ENCODE assay signal across 8 cellular contexts in the genomic region with DNA sequence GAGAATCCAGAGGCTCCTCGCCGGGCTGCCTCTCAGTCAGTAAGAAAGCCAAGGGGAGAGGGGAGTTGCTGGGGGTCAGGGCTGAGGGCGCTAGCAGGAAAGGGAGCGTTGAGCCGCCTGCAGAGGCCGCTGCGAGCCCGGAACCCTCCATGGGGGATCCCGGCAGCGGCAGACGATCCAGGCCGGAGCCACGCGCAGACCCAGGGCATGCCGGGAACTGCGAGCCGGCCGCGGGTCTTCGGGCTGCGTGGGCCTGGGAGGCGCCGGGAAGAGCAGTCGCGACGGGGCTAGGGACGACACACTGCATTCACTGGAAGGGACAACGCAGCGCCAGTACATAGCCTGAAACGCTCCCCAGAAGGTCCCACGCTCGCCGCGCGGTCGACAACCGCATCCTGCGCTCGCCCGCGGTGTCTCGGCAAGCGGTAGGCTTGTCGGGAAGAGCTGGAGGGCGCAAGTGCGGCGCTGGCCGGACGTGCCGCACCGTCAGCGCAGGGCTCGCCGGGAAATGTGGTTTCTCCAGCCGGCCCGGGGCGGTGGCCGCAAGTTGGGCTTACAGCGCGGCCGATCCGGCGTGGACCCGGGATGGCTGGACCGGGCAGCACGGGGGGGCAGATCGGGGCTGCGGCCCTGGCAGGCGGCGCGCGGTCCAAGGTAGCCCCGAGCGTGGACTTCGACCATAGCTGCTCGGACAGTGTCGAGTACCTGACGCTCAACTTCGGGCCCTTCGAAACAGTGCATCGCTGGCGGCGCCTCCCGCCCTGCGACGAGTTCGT. TPM values are rescaled to one million over a fixed set of nuclear protein-coding genes. Genes with fewer than 3 reads are reported as not detected.
DNase-seq lines count a peak whose midpoint lies in the region; ATAC-seq and TF ChIP-seq lines count a peak whose summit lies in the region.

A gene (plus strand): TSS at position 511 of the 776 bp plus-strand sequence. CDS start 75 bp downstream, at position 586.

- dilution Hi-C loops in mammary epithelial cell (cut with HindIII; ENCODE audit: low sequenced_read_pairs), result no loop called here

- ATAC-seq in HG02884 (IDR thresholded peaks at IDR 0.05; ENCODE audit: unreplicated experiment), result peak; percentile 70

- peak; percentile 68 for TF ChIP-seq CTCF in WI38 (IDR thresholded peaks at IDR 0.05; ENCODE audit: low read depth, low read length)
- peak; percentile 32 to 59 for TF ChIP-seq CTCF in mammary epithelial cell (conservative IDR thresholded peaks at IDR 0.05 in 1 of 2, IDR thresholded peaks at IDR 0.05 in 1 of 2; ENCODE audit: extremely low read depth in 1 of 2, insufficient read depth in 1 of 2, low read depth in 1 of 2, low read length in 2 of 2)
- peak; percentile 35 for TF ChIP-seq CTCF in smooth muscle cell (IDR thresholded peaks at IDR 0.05; ENCODE audit: borderline replicate concordance, insufficient read depth, poor library complexity, severe bottlenecking)

- H2AFZ ChIP-seq in mammary epithelial cell (ENCODE audit: low read depth, low read length), result peak within 1 kb of the TSS; percentile 98
- H2AFZ ChIP-seq in smooth muscle cell (ENCODE audit: low read depth), result peak within 1 kb of the TSS; percentile 86

- H4K20me1 ChIP-seq in mammary epithelial cell (ENCODE audit: insufficient read depth, low read length), result no peaks in the 10 kb centered on the region
- no peaks in the 10 kb centered on the region for H4K20me1 ChIP-seq in smooth muscle cell (ENCODE audit: low read depth)

- H3K4me2 ChIP-seq in mammary epithelial cell (ENCODE audit: insufficient read depth, low read depth, low read length) (peak within 1 kb of the TSS; percentile 93), smooth muscle cell (peak within 1 kb of the TSS; percentile 98)

- intact Hi-C loops in mammary epithelial cell (cut with micrococcal nuclease), result loop anchor here (1.0 to 2.0 kb wide), 4 partner anchors 19 to 178 kb away; a partner anchor contains a TSS

- peaks cover 4% of the 10 kb centered on the region for H3K9me3 ChIP-seq in mammary epithelial cell (replicated peaks; ENCODE audit: insufficient read depth, low read length)
- no peaks in the 10 kb centered on the region for H3K9me3 ChIP-seq in smooth muscle cell (replicated peaks; ENCODE audit: low read depth)

- CTCF ChIA-PET in mammary epithelial cell (lab: Charles Lee; ENCODE audit: low non-redundant PET), result no interaction called here

- H3K27ac ChIP-seq in mammary epithelial cell (ENCODE audit: insufficient read depth, low read depth, low read length) (peak within 1 kb of the TSS; percentile 78), smooth muscle cell (ENCODE audit: low read depth) (peak within 1 kb of the TSS; percentile 57)

- 1% methylated on average over 20 of the region's 87 CpGs for WGBS in mammary epithelial cell (ENCODE audit: low coverage, missing lambda C conversion rate)
- WGBS in smooth muscle cell (ENCODE audit: low lambda C conversion rate), result under 1% methylated on average over 82 of the region's 87 CpGs

- H3K9ac ChIP-seq in mammary epithelial cell (ENCODE audit: insufficient read depth, low read length) (peak within 1 kb of the TSS; percentile 79), smooth muscle cell (ENCODE audit: low read depth) (peak within 1 kb of the TSS; percentile 70)

- no TSS peak for BruUV-seq in mammary epithelial cell (replicated peaks; lab: Mats Ljungman, UMichigan)

- H3K27me3 ChIP-seq in mammary epithelial cell (ENCODE audit: insufficient read depth, low read length) (no peaks in the 10 kb centered on the region), smooth muscle cell (ENCODE audit: low read depth) (no peaks in the 10 kb centered on the region)

- H3K4me3 ChIP-seq in WI38 (ENCODE audit: low read depth, low read length), result peak within 1 kb of the TSS; percentile 86
- peak within 1 kb of the TSS; percentile 63 to 94 (median 83) for H3K4me3 ChIP-seq in mammary epithelial cell (replicated peaks in 1 of 3; ENCODE audit: insufficient read depth in 1 of 3, low read depth in 2 of 3, low read length in 3 of 3)
- H3K4me3 ChIP-seq in smooth muscle cell, result peak within 1 kb of the TSS; percentile 90

- H3F3A ChIP-seq in smooth muscle cell (ENCODE audit: low read depth), result no peaks in the 10 kb centered on the region

- H3K36me3 ChIP-seq in mammary epithelial cell (ENCODE audit: insufficient read depth, low read length) (peaks cover 2% of the 10 kb centered on the region), smooth muscle cell (ENCODE audit: low read depth) (no peaks in the 10 kb centered on the region)

- H3K79me2 ChIP-seq in mammary epithelial cell (ENCODE audit: insufficient read depth, low read length) (peaks cover 38% of the 10 kb centered on the region), smooth muscle cell (ENCODE audit: low read depth) (peaks cover 18% of the 10 kb centered on the region)

- in situ Hi-C loops in mammary epithelial cell (cut with MboI; ENCODE audit: low sequenced_read_pairs in 2 of 2), result no loop called here

- H3K4me1 ChIP-seq in mammary epithelial cell (ENCODE audit: insufficient read depth, low read length) (peaks cover 33% of the 10 kb centered on the region), smooth muscle cell (ENCODE audit: low read depth) (peaks cover 19% of the 10 kb centered on the region)

- DNase-seq in SIG-M5 treated with dmso at 0.1 percent for 504 hours (lab: John Stamatoyannopoulos, UW; ENCODE audit: unreplicated experiment), result peak; percentile 76
- DNase-seq in SIG-M5 (lab: John Stamatoyannopoulos, UW), result no peak
- DNase-seq in NCI-H2029 (lab: John Stamatoyannopoulos, UW), result peak; percentile 37
- peak; percentile 83 for DNase-seq in mammary epithelial cell
- DNase-seq in iPS-NIHi7 (ENCODE audit: extremely low spot score), result peak; percentile 84
- DNase-seq in smooth muscle cell (lab: John Stamatoyannopoulos, UW; ENCODE audit: unreplicated experiment), result peak; percentile 67

RNA-seq across cellular contexts. Expression of the gene that starts here (rescaled TPM):
- total RNA-seq in mammary epithelial cell, result 10 to 100 TPM; 52.8 to 59.4 TPM
- 28.2 TPM for polyA plus RNA-seq in mammary epithelial cell
- 44.9 TPM for polyA minus RNA-seq in mammary epithelial cell
- 28.1 and 34.2 TPM in 2 replicates for total RNA-seq in smooth muscle cell
- 43.9 and 49.7 TPM in 2 replicates for polyA plus RNA-seq in smooth muscle cell
